ENCODE assay signal across 32 cellular contexts in genomic region chr1:14773621-14774020, GRCh38.
"Had no signal": no experiment of that assay in that cellular context is flagged by ENCODE, and none has a peak within 500 bp of the region (broad histone marks: within the 10 kb centered on the region; RNA-seq: fewer than 3 reads in every experiment).

No MANE protein-coding gene starts in this region.

- H3K4me3 Mint-ChIP-seq: activated CD4-positive, alpha-beta memory T cell treated with anti-CD3 and anti-CD28 coated beads, Interleukin-2, amount 10 ng/mL, durations not matched to agents 7 days and 5 days; activated CD4-positive, alpha-beta T cell treated with anti-CD3 and anti-CD28 coated beads, Interleukin-2, amount 10 ng/mL, durations not matched to agents 7 days and 5 days; activated naive CD4-positive, alpha-beta T cell treated with anti-CD3 and anti-CD28 coated beads, Interleukin-2, amount 10 ng/mL, durations not matched to agents 7 days and 5 days; activated naive CD8-positive, alpha-beta T cell treated with anti-CD3 and anti-CD28 coated beads, Interleukin-2, amount 10 ng/mL, durations not matched to agents 7 days and 5 days; activated T-cell treated with anti-CD3 and anti-CD28 coated beads, Interleukin-2, amount 50 U/mL, for 24 hours; activated T-cell treated with anti-CD3 and anti-CD28 coated beads, Interleukin-2, amount 50 U/mL, for 72 hours; brain; effector memory CD8-positive, alpha-beta T cell; WTC11 had no signal

- H3K27ac ChIP-seq: ascending aorta, breast epithelium, cardiac muscle cell, coronary artery, esophagus squamous epithelium, gastroesophageal sphincter, VCaP had no signal

- H3K27me3 Mint-ChIP-seq: activated CD4-positive, alpha-beta memory T cell treated with anti-CD3 and anti-CD28 coated beads, Interleukin-2, amount 10 ng/mL, durations not matched to agents 7 days and 5 days; activated CD4-positive, alpha-beta T cell treated with anti-CD3 and anti-CD28 coated beads, Interleukin-2, amount 10 ng/mL, durations not matched to agents 7 days and 5 days; activated naive CD8-positive, alpha-beta T cell treated with anti-CD3 and anti-CD28 coated beads, Interleukin-2, amount 10 ng/mL, durations not matched to agents 7 days and 5 days had no signal

- H3K4me3 ChIP-seq: ascending aorta, breast epithelium, cardiac muscle cell, coronary artery, esophagus squamous epithelium, gastroesophageal sphincter had no signal

- H3K9me3 Mint-ChIP-seq: activated CD4-positive, alpha-beta memory T cell treated with anti-CD3 and anti-CD28 coated beads, Interleukin-2, amount 10 ng/mL, durations not matched to agents 7 days and 5 days; activated naive CD4-positive, alpha-beta T cell treated with anti-CD3 and anti-CD28 coated beads, Interleukin-2, amount 10 ng/mL, durations not matched to agents 7 days and 5 days; activated naive CD4-positive, alpha-beta T cell treated with anti-CD3 and anti-CD28 coated beads, Interleukin-2, amount 50 U/mL, for 72 hours; activated naive CD8-positive, alpha-beta T cell treated with anti-CD3 and anti-CD28 coated beads, Interleukin-2, amount 10 ng/mL, durations not matched to agents 7 days and 5 days; activated T-cell treated with anti-CD3 and anti-CD28 coated beads, Interleukin-2, amount 50 U/mL, for 24 hours; activated T-cell treated with anti-CD3 and anti-CD28 coated beads, Interleukin-2, amount 50 U/mL, for 72 hours; effector memory CD8-positive, alpha-beta T cell had no signal

- DNase-seq: activated CD4-positive, alpha-beta memory T cell treated with anti-CD3 and anti-CD28 coated beads, Interleukin-2, amount 10 ng/mL, durations not matched to agents 7 days and 5 days; activated CD4-positive, alpha-beta T cell treated with anti-CD3 and anti-CD28 coated beads for 1 hour; activated CD4-positive, alpha-beta T cell treated with anti-CD3 and anti-CD28 coated beads for 4 hours; activated CD4-positive, alpha-beta T cell treated with anti-CD3 and anti-CD28 coated beads, Interleukin-2, amount 10 ng/mL, durations not matched to agents 7 days and 5 days; activated CD4-positive, alpha-beta T cell treated with anti-CD3 and anti-CD28 coated beads, Interleukin-2, amount 50 U/mL, for 4 hours; activated CD8-positive, alpha-beta memory T cell treated with anti-CD3 and anti-CD28 coated beads, Interleukin-2, amount 50 U/mL, for 48 hours; activated gamma-delta T cell; activated naive CD4-positive, alpha-beta T cell; activated naive CD4-positive, alpha-beta T cell treated with anti-CD3 and anti-CD28 coated beads, Interleukin-2, amount 10 ng/mL, durations not matched to agents 7 days and 5 days; activated naive CD8-positive, alpha-beta T cell treated with anti-CD3 and anti-CD28 coated beads, Interleukin-2, amount 10 ng/mL, durations not matched to agents 7 days and 5 days; activated T-cell treated with anti-CD3 and anti-CD28 coated beads for 4 hours; activated T-cell treated with anti-CD3 and anti-CD28 coated beads, Interleukin-2, amount 50 U/mL, for 24 hours; activated T-cell treated with anti-CD3 and anti-CD28 coated beads, Interleukin-2, amount 50 U/mL, for 72 hours; central memory CD4-positive, alpha-beta T cell; cerebellar nuclear complex; dermis blood vessel endothelial cell; effector CD4-positive, alpha-beta T cell; effector memory CD8-positive, alpha-beta T cell; erythroblast; esophagus squamous epithelium; foreskin melanocyte; T-helper 2 cell had no signal

- H3K27me3 ChIP-seq: ascending aorta, breast epithelium, cardiac muscle cell, esophagus squamous epithelium, gastroesophageal sphincter had no signal

- H3K36me3 Mint-ChIP-seq: activated naive CD4-positive, alpha-beta T cell treated with anti-CD3 and anti-CD28 coated beads, Interleukin-2, amount 10 ng/mL, durations not matched to agents 7 days and 5 days; activated naive CD4-positive, alpha-beta T cell treated with anti-CD3 and anti-CD28 coated beads, Interleukin-2, amount 50 U/mL, for 72 hours; activated naive CD8-positive, alpha-beta T cell treated with anti-CD3 and anti-CD28 coated beads, Interleukin-2, amount 10 ng/mL, durations not matched to agents 7 days and 5 days; WTC11 had no signal

- FAIRE-seq: TTC549 had no signal

- H3K27ac Mint-ChIP-seq: activated CD4-positive, alpha-beta memory T cell treated with anti-CD3 and anti-CD28 coated beads, Interleukin-2, amount 10 ng/mL, durations not matched to agents 7 days and 5 days; activated CD4-positive, alpha-beta T cell treated with anti-CD3 and anti-CD28 coated beads, Interleukin-2, amount 10 ng/mL, durations not matched to agents 7 days and 5 days; activated naive CD4-positive, alpha-beta T cell treated with anti-CD3 and anti-CD28 coated beads, Interleukin-2, amount 10 ng/mL, durations not matched to agents 7 days and 5 days; activated naive CD4-positive, alpha-beta T cell treated with anti-CD3 and anti-CD28 coated beads, Interleukin-2, amount 50 U/mL, for 72 hours; activated naive CD8-positive, alpha-beta T cell treated with anti-CD3 and anti-CD28 coated beads, Interleukin-2, amount 10 ng/mL, durations not matched to agents 7 days and 5 days; activated T-cell treated with anti-CD3 and anti-CD28 coated beads, Interleukin-2, amount 50 U/mL, for 24 hours; activated T-cell treated with anti-CD3 and anti-CD28 coated beads, Interleukin-2, amount 50 U/mL, for 72 hours; brain; effector memory CD8-positive, alpha-beta T cell; WTC11 had no signal

- ATAC-seq: activated naive CD4-positive, alpha-beta T cell treated with anti-CD3 and anti-CD28 coated beads, Interleukin-2, amount 50 U/mL, for 72 hours; activated T-cell treated with anti-CD3 and anti-CD28 coated beads, Interleukin-2, amount 50 U/mL, for 72 hours; effector memory CD8-positive, alpha-beta T cell; gastroesophageal sphincter; WTC11 had no signal

- H3K36me3 ChIP-seq: ascending aorta, breast epithelium, cardiac muscle cell, esophagus squamous epithelium, gastroesophageal sphincter had no signal

- H3K9me3 ChIP-seq: ascending aorta, breast epithelium, esophagus squamous epithelium, gastroesophageal sphincter had no signal

- H3K4me1 ChIP-seq: ascending aorta, breast epithelium, gastroesophageal sphincter had no signal
